ENCODE assay signal across 17 cellular contexts in the genomic region with DNA sequence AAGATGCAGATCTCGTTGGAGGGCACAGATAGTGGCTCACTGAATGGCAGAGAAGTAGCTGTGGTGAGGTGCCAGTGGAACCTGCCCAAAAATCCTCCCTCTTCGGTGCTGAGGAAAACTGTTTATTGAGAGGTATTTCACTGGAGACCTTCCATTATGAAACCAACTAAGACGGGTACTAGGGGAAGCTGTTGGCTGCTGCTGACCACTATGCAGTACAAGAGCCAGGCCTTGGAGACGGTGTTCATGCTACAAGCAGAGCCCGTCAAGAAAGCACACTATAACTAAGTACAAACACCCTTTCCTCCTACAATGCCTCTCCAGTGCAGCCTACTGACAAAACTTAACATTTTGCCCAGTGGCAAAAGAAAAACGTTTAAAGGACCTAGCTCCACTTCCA. TPM values are rescaled to one million over a fixed set of nuclear protein-coding genes. Genes with fewer than 3 reads are reported as not detected.
A peak's percentile ranks its signal among the peaks of the same experiment; 100 is the strongest.
DNase-seq lines count a peak whose midpoint lies in the region; ATAC-seq, FAIRE-seq and TF ChIP-seq lines count a peak whose summit lies in the region.
"Had no signal": no experiment of that assay in that cellular context is flagged by ENCODE, and none has a peak within 500 bp of the region (broad histone marks: within the 10 kb centered on the region; RNA-seq: fewer than 3 reads in every experiment).

No MANE protein-coding gene starts in this region.

- H3K27ac Mint-ChIP-seq in stimulated activated naive CD8-positive, alpha-beta T cell treated with anti-CD3 and anti-CD28 coated beads, Interleukin-15, Interleukin-2, amounts not matched to agents 100 ng/mL and 50 ng/mL, for 24 hours, result no peak overlapping the region
- H3K27ac Mint-ChIP-seq in stimulated activated naive CD8-positive, alpha-beta T cell treated with anti-CD3 and anti-CD28 coated beads, Interleukin-15, amount 100 ng/mL, for 72 hours, result no peak overlapping the region
- H3K27ac Mint-ChIP-seq: activated naive CD4-positive, alpha-beta T cell treated with anti-CD3 and anti-CD28 coated beads, Interleukin-2, amount 10 ng/mL, durations not matched to agents 7 days and 5 days; nephron progenitor cell had no signal

- SMC1A ChIA-PET in GM12878 (lab: Charles Lee; ENCODE audit: uncharacterized antibody, unreplicated experiment), result interaction anchor here (0.7 to 3.8 kb wide), 8 partner anchors 11 to 46 kb away, joined by 3 to 15 read pairs (median 4); no protein-coding TSS in a partner anchor

- peaks cover 4% of the 10 kb centered on the region for H3K79me1 ChIP-seq in mesenchymal stem cell (replicated peaks; ENCODE audit: low read length, poor library complexity, severe bottlenecking)

- WGBS in GM12878 (ENCODE audit: insufficient coverage, insufficient replicate concordance, low lambda C conversion rate, missing lambda C conversion rate), result 75% methylated on average over 6 of the region's 6 CpGs
- WGBS in mesenchymal stem cell, result 79% methylated on average over 6 of the region's 6 CpGs

- peak overlapping the region; percentile 14 for H3K4me3 Mint-ChIP-seq in stimulated activated naive CD8-positive, alpha-beta T cell treated with anti-CD3 and anti-CD28 coated beads, Interleukin-15, Interleukin-2, amounts not matched to agents 100 ng/mL and 50 ng/mL, for 24 hours
- H3K4me3 Mint-ChIP-seq in stimulated activated naive CD8-positive, alpha-beta T cell treated with anti-CD3 and anti-CD28 coated beads, Interleukin-15, amount 100 ng/mL, for 72 hours, result no peak overlapping the region
- H3K4me3 Mint-ChIP-seq: activated naive CD4-positive, alpha-beta T cell treated with anti-CD3 and anti-CD28 coated beads, Interleukin-2, amount 10 ng/mL, durations not matched to agents 7 days and 5 days; nephron progenitor cell had no signal

- H3K27me3 Mint-ChIP-seq in stimulated activated naive CD8-positive, alpha-beta T cell treated with anti-CD3 and anti-CD28 coated beads, Interleukin-15, Interleukin-2, amounts not matched to agents 100 ng/mL and 50 ng/mL, for 24 hours, result no peaks in the 10 kb centered on the region
- no peaks in the 10 kb centered on the region for H3K27me3 Mint-ChIP-seq in stimulated activated naive CD8-positive, alpha-beta T cell treated with anti-CD3 and anti-CD28 coated beads, Interleukin-15, amount 100 ng/mL, for 72 hours
- H3K27me3 Mint-ChIP-seq: activated naive CD4-positive, alpha-beta T cell treated with anti-CD3 and anti-CD28 coated beads, Interleukin-2, amount 10 ng/mL, durations not matched to agents 7 days and 5 days had no signal

- POLR2A ChIA-PET in GM12878 (lab: Charles Lee), result no interaction called here

- H3K36me3 Mint-ChIP-seq in stimulated activated naive CD8-positive, alpha-beta T cell treated with anti-CD3 and anti-CD28 coated beads, Interleukin-15, Interleukin-2, amounts not matched to agents 100 ng/mL and 50 ng/mL, for 24 hours (ENCODE audit: low read depth), result peaks cover 37% of the 10 kb centered on the region

- H3K4me3 ChIP-seq in GM12878, result peak overlapping the region; percentile 25
- peak overlapping the region in 1 of 2 experiments; percentile 21 for H3K4me3 ChIP-seq in mesenchymal stem cell (ENCODE audit: insufficient read depth in 1 of 2, low read depth in 1 of 2, low read length in 2 of 2)
- H3K4me3 ChIP-seq: left lung had no signal

- H4K20me1 ChIP-seq in GM12878 (ENCODE audit: control insufficient read depth, insufficient read depth), result no peaks in the 10 kb centered on the region; the same call in 1 of the 2 replicates

- H4K8ac ChIP-seq in mesenchymal stem cell (ENCODE audit: low read length), result peak overlapping the region; percentile 41

- no peak overlapping the region for H3K14ac ChIP-seq in mesenchymal stem cell (ENCODE audit: low read length in 2 of 2)

- intact Hi-C loops in GM12878 (cut with micrococcal nuclease; ENCODE audit: unreplicated experiment) (loop anchor here (10.0 kb wide), 1 partner anchor 341 kb away; no protein-coding TSS in a partner anchor), posterior cingulate gyrus (cut with DNase I) (loop anchor here (10.0 kb wide), 2 partner anchors 151 to 181 kb away; no protein-coding TSS in a partner anchor)

- H2AFZ ChIP-seq in GM12878 (ENCODE audit: control insufficient read depth, low read depth, low read length), result no peak overlapping the region
- H2AFZ ChIP-seq in mesenchymal stem cell (ENCODE audit: low read depth, low read length), result no peak overlapping the region

- H3K36me3 ChIP-seq in GM12878 (ENCODE audit: control insufficient read depth in 2 of 2, insufficient read depth in 2 of 2, low read length in 1 of 2) (no peaks in the 10 kb centered on the region), mesenchymal stem cell (ENCODE audit: control insufficient read depth in 1 of 2, insufficient read depth in 2 of 2, low read depth in 1 of 2, low read length in 2 of 2) (no peaks in the 10 kb centered on the region)
- H3K36me3 ChIP-seq: left lung had no signal

- no peak overlapping the region for H2BK15ac ChIP-seq in mesenchymal stem cell (ENCODE audit: low read depth, poor library complexity, severe bottlenecking)

- H3K4me1 ChIP-seq in GM12878 (ENCODE audit: control insufficient read depth, insufficient read depth, low read length) (peaks cover 11% of the 10 kb centered on the region), mesenchymal stem cell (ENCODE audit: control insufficient read depth, insufficient read depth, low read depth, low read length) (peaks cover 7% of the 10 kb centered on the region)

- no peak for TF ChIP-seq EP300 in GM12878 (IDR thresholded peaks at IDR 0.05; ENCODE audit: borderline replicate concordance in 1 of 2, control insufficient read depth in 1 of 2, low read depth in 2 of 2, low read length in 2 of 2)

- H3K9me3 ChIP-seq in GM12878 (replicated peaks; ENCODE audit: control insufficient read depth, insufficient read depth, low read length) (no peaks in the 10 kb centered on the region; the same call in 2 of the 3 replicates), mesenchymal stem cell (ENCODE audit: control insufficient read depth, low read length) (no peaks in the 10 kb centered on the region)
- H3K9me3 ChIP-seq: left lung had no signal

- TF ChIP-seq RAD21 in GM12878 (IDR thresholded peaks at IDR 0.05; ENCODE audit: insufficient read depth, low read depth, low read length), result no peak

- H3K4ac ChIP-seq in mesenchymal stem cell (ENCODE audit: low read depth in 1 of 2, low read length in 2 of 2), result no peak overlapping the region

- peaks cover 87% of the 10 kb centered on the region for H3K79me2 ChIP-seq in GM12878 (ENCODE audit: control insufficient read depth, insufficient read depth, low read length)

- no peak for TF ChIP-seq POLR2A in GM12878 (IDR thresholded peaks at IDR 0.05; ENCODE audit: low read depth, low read length)

- DNase-seq in stimulated activated naive CD8-positive, alpha-beta T cell treated with anti-CD3 and anti-CD28 coated beads, Interleukin-15, amount 100 ng/mL, for 72 hours, result no peak
- DNase-seq in GM12878 (ENCODE audit: low read depth, low spot score), result no peak
- DNase-seq in mesenchymal stem cell, result no peak
- DNase-seq in NCI-H1105 treated with DMSO at 0.1 percent for 48 hours (lab: John Stamatoyannopoulos, UW), result no peak
- no peak for DNase-seq in posterior cingulate gyrus
- DNase-seq: activated CD4-positive, CD25-positive, alpha-beta regulatory T cell; activated naive CD4-positive, alpha-beta T cell treated with anti-CD3 and anti-CD28 coated beads, Interleukin-2, amount 10 ng/mL, durations not matched to agents 7 days and 5 days; left lung; NCI-H1417 treated with DMSO at 0.1 percent for 48 hours; nephron progenitor cell; PC-3; stimulated activated naive CD4-positive, alpha-beta T cell treated with Interleukin-2 at 50 U/mL for 16 hours; SW 1271 had no signal

- H3K27ac ChIP-seq in GM12878 (ENCODE audit: control insufficient read depth, insufficient read depth) (no peak overlapping the region), mesenchymal stem cell (ENCODE audit: low read length, poor library complexity, severe bottlenecking) (no peak overlapping the region)
- H3K27ac ChIP-seq: left lung had no signal

- in situ Hi-C loops in GM12878 (cut with MboI), result no loop called here

- no peak overlapping the region for H2BK5ac ChIP-seq in mesenchymal stem cell (ENCODE audit: low read depth, low read length, poor library complexity, severe bottlenecking)

- H3K9ac ChIP-seq in GM12878 (ENCODE audit: control insufficient read depth, insufficient read depth, low read length) (peak overlapping the region; percentile 37; the same call in 1 of the 2 replicates), mesenchymal stem cell (ENCODE audit: low read length) (no peak overlapping the region)

- no peak overlapping the region for H2BK120ac ChIP-seq in mesenchymal stem cell (ENCODE audit: low read depth, low read length)

- no peak overlapping the region for H2AK5ac ChIP-seq in mesenchymal stem cell (ENCODE audit: low read length, severe bottlenecking)

- H3K18ac ChIP-seq in mesenchymal stem cell (ENCODE audit: low read depth in 1 of 2, low read length in 2 of 2), result no peak overlapping the region

- H3K4me2 ChIP-seq in GM12878 (ENCODE audit: control insufficient read depth, insufficient read depth), result peak overlapping the region; percentile 73
- no peak overlapping the region for H3K4me2 ChIP-seq in mesenchymal stem cell (ENCODE audit: low read length, poor library complexity, severe bottlenecking)

- FAIRE-seq in GM12878 (lab: Jason Lieb, UNC), result no peak
- FAIRE-seq: D721Med had no signal

- no peak overlapping the region for H3K23ac ChIP-seq in mesenchymal stem cell (ENCODE audit: low read length in 2 of 2)

- ATAC-seq in stimulated activated naive CD8-positive, alpha-beta T cell treated with anti-CD3 and anti-CD28 coated beads, Interleukin-15, amount 100 ng/mL, for 72 hours, result no peak
- ATAC-seq in GM12878 (0 out of 3 replicates have a peak, but pooled peaks have one; percentile 3), GM19023 (IDR thresholded peaks at IDR 0.05; ENCODE audit: unreplicated experiment) (no peak), GM21786 (IDR thresholded peaks at IDR 0.05; ENCODE audit: unreplicated experiment) (no peak)
- ATAC-seq: left lung, PC-3 had no signal

- CTCF ChIA-PET in GM12878 (lab: Yijun Ruan, JAX), result interaction anchor here (1.1 kb wide), 2 partner anchors 13 to 14 kb away, joined by 3 read pairs; no protein-coding TSS in a partner anchor

- H3K4me1 Mint-ChIP-seq in stimulated activated naive CD8-positive, alpha-beta T cell treated with anti-CD3 and anti-CD28 coated beads, Interleukin-15, Interleukin-2, amounts not matched to agents 100 ng/mL and 50 ng/mL, for 24 hours (ENCODE audit: low read depth), result peaks cover 91% of the 10 kb centered on the region
- H3K4me1 Mint-ChIP-seq in stimulated activated naive CD8-positive, alpha-beta T cell treated with anti-CD3 and anti-CD28 coated beads, Interleukin-15, amount 100 ng/mL, for 72 hours, result peaks cover 75% of the 10 kb centered on the region

- H3K27me3 ChIP-seq in GM12878 (replicated peaks in 1 of 2; ENCODE audit: control insufficient read depth in 2 of 2, insufficient read depth in 2 of 2, low read length in 1 of 2) (no peaks in the 10 kb centered on the region), mesenchymal stem cell (ENCODE audit: control insufficient read depth in 1 of 2, insufficient read depth in 1 of 2, low read length in 2 of 2) (no peaks in the 10 kb centered on the region)
- H3K27me3 ChIP-seq: left lung had no signal

- no peaks in the 10 kb centered on the region for H3K9me3 Mint-ChIP-seq in stimulated activated naive CD8-positive, alpha-beta T cell treated with anti-CD3 and anti-CD28 coated beads, Interleukin-15, Interleukin-2, amounts not matched to agents 100 ng/mL and 50 ng/mL, for 24 hours
- no peaks in the 10 kb centered on the region for H3K9me3 Mint-ChIP-seq in stimulated activated naive CD8-positive, alpha-beta T cell treated with anti-CD3 and anti-CD28 coated beads, Interleukin-15, amount 100 ng/mL, for 72 hours
- H3K9me3 Mint-ChIP-seq: activated naive CD4-positive, alpha-beta T cell treated with anti-CD3 and anti-CD28 coated beads, Interleukin-2, amount 10 ng/mL, durations not matched to agents 7 days and 5 days had no signal

- no peak overlapping the region for H4K91ac ChIP-seq in mesenchymal stem cell (ENCODE audit: low read length)

- no peak overlapping the region for H2BK12ac ChIP-seq in mesenchymal stem cell (ENCODE audit: low read length in 2 of 2)

- RAD21 ChIA-PET in GM12878 (lab: Charles Lee; ENCODE audit: unreplicated experiment), result interaction anchor here (1.0 kb wide), 1 partner anchor 51 kb away, joined by 3 read pairs; no protein-coding TSS in a partner anchor

- TF ChIP-seq CTCF in GM12878 (IDR thresholded peaks at IDR 0.05 in 2 of 3, conservative IDR thresholded peaks at IDR 0.05 in 1 of 3; ENCODE audit: control insufficient read depth in 2 of 3, extremely low read depth in 1 of 3, insufficient read depth in 1 of 3, low read depth in 3 of 3, low read length in 3 of 3), result no peak; a peak in 1 of 6 replicates

- no TSS peak for BruUV-seq in GM12878 (replicated peaks; lab: Mats Ljungman, UMichigan)

RNA-seq across cellular contexts. Expression of a gene that starts 4.6 kb away (rescaled TPM):
- total RNA-seq in GM12878 (2013; cell fraction: nucleolus; rRNA removed), result 66.9 and 67.3 TPM in 2 replicates
- total RNA-seq in GM12878 (2014; rRNA removed), result 39.5 and 40.7 TPM in 2 replicates
- 42.8 and 52.9 TPM in 2 replicates for total RNA-seq in GM12878 (2014; rRNA removed; fragmentation: Illumina TruSeq; extraction: Trizol)
- 39.1 and 47.1 TPM in 2 replicates for total RNA-seq in GM12878 (2021)
- 13.5 TPM for polyA plus RNA-seq in GM12878 (2011; ENCODE audit: low read depth)
- 18.6 and 28.0 TPM in 2 replicates for polyA plus RNA-seq in GM12878 (2011; rRNA removed)
- 16.6 and 29.3 TPM in 2 replicates for polyA plus RNA-seq in GM12878 (2011; cell fraction: cytosol; rRNA removed)
- 14.8 and 15.9 TPM in 2 replicates for polyA plus RNA-seq in GM12878 (2011; cell fraction: nucleus; rRNA removed)
- polyA plus RNA-seq in GM12878 (2012), result 30.5 and 36.1 TPM in 2 replicates
- 40.6 and 41.9 TPM in 2 replicates for polyA plus RNA-seq in GM12878 (2014; fragmentation: Illumina TruSeq; extraction: Trizol)
- polyA plus RNA-seq in GM12878 (2014; fragmentation: Nextera tagmentation; extraction: Ambion mirVana), result 10 to 100 TPM in 1 of 2 experiments, 1 to 10 TPM in 1; 9.4 to 10.9 TPM
- 31.3 and 33.2 TPM in 2 replicates for polyA plus RNA-seq in GM12878 (2014; rRNA removed)
- polyA plus RNA-seq in GM12878 (2016; fragmentation: Nextera tagmentation; extraction: Ambion mirVana), result 10 to 100 TPM; 30.1 to 30.9 TPM
- polyA minus RNA-seq in GM12878 (2011; rRNA and poly(A)+ RNA removed), result 31.5 and 50.5 TPM in 2 replicates
- 16.8 and 19.9 TPM in 2 replicates for polyA minus RNA-seq in GM12878 (2011; cell fraction: cytosol; rRNA and poly(A)+ RNA removed)
- 21.5 and 43.0 TPM in 2 replicates for polyA minus RNA-seq in GM12878 (2011; cell fraction: nucleus; rRNA and poly(A)+ RNA removed)
- 25.4 TPM for polyA plus RNA-seq in mesenchymal stem cell (2013, experiment 1 of 2)
- 28.4 TPM for polyA plus RNA-seq in mesenchymal stem cell (2013, experiment 2 of 2)
